3 cellular contexts compared by ENCODE assay signal in the genomic region with DNA sequence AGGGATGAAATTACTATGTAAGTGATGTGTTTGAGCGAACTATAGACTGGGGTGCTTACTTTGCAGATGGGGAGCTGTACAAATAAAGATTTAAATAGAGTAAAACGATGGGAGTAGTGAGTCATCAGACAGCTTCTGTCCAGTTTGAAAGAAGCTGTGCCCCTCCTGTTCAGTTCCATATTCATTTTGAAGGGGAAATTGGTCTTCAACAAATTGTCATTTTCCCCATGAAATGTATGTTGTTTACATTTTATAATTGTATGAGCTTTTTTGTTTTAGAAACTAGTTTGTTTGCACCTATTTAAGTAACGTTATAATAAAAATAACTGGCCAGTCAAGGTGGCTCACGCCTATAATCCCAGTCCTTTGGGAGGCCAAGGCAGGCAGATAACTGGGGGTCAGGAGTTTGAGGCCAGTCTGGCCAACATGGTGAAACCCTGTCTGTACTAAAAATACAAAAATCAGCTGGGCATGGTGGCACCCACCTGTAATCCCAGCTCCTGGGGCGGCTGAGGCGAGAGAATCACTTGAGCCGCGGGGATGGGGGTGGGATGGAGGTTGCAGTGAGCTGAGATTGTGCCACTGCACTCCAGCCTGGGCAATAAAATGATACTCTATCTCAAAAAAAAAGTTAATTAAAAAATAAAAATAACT.
TF ChIP-seq lines count a peak whose summit lies in the region.

No MANE protein-coding gene starts in this region.

TF ChIP-seq in IMR-90, 13 proteins besides CTCF, POLR2A, EP300 and RAD21:
- TF ChIP-seq MXI1 (IDR thresholded peaks at IDR 0.05; ENCODE audit: borderline replicate concordance, low read depth, low read length), result no peak
- 0 out of 2 replicates have a peak, but pooled peaks have one; percentile 3 for TF ChIP-seq FOS (IDR thresholded peaks at IDR 0.05; ENCODE audit: low read depth, low read length)
- TF ChIP-seq MAZ (IDR thresholded peaks at IDR 0.05; ENCODE audit: borderline replicate concordance, low read depth, low read length), result no peak
- no peak for TF ChIP-seq CEBPB (IDR thresholded peaks at IDR 0.05; ENCODE audit: low read depth, low read length)

TF ChIP-seq in SK-N-SH, 30 proteins besides CTCF, POLR2A, EP300 and RAD21:
- TF ChIP-seq TCF12 (IDR thresholded peaks at IDR 0.05) (no peak), NFIC (IDR thresholded peaks at IDR 0.05; ENCODE audit: borderline replicate concordance) (no peak), JUND (IDR thresholded peaks at IDR 0.05) (no peak), RFX5 (IDR thresholded peaks at IDR 0.05; ENCODE audit: low read length) (no peak), FOSL2 (IDR thresholded peaks at IDR 0.05; ENCODE audit: borderline replicate concordance, low read depth) (peak; percentile 10; the same call in 1 of the 2 replicates)
- TF ChIP-seq, protein P1, sequence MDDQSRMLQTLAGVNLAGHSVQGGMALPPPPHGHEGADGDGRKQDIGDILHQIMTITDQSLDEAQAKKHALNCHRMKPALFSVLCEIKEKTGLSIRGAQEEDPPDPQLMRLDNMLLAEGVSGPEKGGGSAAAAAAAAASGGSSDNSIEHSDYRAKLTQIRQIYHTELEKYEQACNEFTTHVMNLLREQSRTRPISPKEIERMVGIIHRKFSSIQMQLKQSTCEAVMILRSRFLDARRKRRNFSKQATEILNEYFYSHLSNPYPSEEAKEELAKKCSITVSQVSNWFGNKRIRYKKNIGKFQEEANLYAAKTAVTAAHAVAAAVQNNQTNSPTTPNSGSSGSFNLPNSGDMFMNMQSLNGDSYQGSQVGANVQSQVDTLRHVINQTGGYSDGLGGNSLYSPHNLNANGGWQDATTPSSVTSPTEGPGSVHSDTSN (IDR thresholded peaks at IDR 0.05), result no peak
- TF ChIP-seq, protein P2, sequence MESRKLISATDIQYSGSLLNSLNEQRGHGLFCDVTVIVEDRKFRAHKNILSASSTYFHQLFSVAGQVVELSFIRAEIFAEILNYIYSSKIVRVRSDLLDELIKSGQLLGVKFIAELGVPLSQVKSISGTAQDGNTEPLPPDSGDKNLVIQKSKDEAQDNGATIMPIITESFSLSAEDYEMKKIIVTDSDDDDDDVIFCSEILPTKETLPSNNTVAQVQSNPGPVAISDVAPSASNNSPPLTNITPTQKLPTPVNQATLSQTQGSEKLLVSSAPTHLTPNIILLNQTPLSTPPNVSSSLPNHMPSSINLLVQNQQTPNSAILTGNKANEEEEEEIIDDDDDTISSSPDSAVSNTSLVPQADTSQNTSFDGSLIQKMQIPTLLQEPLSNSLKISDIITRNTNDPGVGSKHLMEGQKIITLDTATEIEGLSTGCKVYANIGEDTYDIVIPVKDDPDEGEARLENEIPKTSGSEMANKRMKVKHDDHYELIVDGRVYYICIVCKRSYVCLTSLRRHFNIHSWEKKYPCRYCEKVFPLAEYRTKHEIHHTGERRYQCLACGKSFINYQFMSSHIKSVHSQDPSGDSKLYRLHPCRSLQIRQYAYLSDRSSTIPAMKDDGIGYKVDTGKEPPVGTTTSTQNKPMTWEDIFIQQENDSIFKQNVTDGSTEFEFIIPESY (IDR thresholded peaks at IDR 0.05; ENCODE audit: borderline replicate concordance, low read depth), result no peak

TF ChIP-seq in GM12891, 5 proteins besides CTCF, POLR2A, EP300 and RAD21:
- TF ChIP-seq TAF1 (IDR thresholded peaks at IDR 0.05; ENCODE audit: low read depth, low read length) (no peak), POLR2AphosphoS5 (IDR thresholded peaks at IDR 0.05; ENCODE audit: low read depth, low read length) (no peak), POU2F2 (IDR thresholded peaks at IDR 0.05; ENCODE audit: low read depth, low read length) (no peak), SPI1 (IDR thresholded peaks at IDR 0.05; ENCODE audit: low read depth, low read length) (no peak), PAX5 (IDR thresholded peaks at IDR 0.05; ENCODE audit: insufficient read depth, low read length, severe bottlenecking) (no peak)
TF ChIP-seq in GM12891: peak in this region for 0.
